Comparison of ENCODE assay signal across 14 cellular contexts in the genomic region with DNA sequence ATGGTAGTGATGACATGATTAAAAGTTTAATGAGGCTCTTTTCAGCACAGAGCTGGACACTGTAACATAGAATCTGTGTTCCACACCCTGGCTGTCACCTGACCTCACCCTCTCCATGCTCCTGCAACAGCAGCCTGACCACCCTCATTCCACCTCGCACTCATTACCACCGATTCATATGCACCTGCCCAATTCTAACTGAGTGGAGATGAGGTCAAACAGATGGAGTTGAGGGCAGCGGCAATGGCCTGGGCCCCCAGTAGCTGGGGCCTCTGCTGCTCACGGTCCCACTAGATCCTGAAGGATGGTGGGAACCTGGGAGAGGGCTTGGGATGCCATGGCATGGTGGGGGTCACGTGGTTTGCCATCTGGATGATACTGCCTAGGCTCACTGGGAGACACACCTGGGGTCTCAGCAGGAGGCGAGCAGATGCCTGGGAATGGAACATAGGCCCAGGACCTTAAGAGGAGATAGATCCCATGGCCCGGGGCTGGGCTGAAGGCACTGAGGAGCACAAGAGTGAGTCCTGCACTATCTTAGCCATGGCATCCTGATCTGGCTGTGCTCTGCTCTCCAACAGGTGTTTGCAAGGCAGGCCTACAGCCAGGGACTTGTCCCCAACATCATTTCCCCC. TPM values are rescaled to one million over a fixed set of nuclear protein-coding genes. Genes with fewer than 3 reads are reported as not detected.
A peak's percentile ranks its signal among the peaks of the same experiment; 100 is the strongest.
DNase-seq lines count a peak whose midpoint lies in the region; ATAC-seq, FAIRE-seq and TF ChIP-seq lines count a peak whose summit lies in the region.
"Had no signal": no experiment of that assay in that cellular context is flagged by ENCODE, and none has a peak within 500 bp of the region (broad histone marks: within the 10 kb centered on the region; RNA-seq: fewer than 3 reads in every experiment).

No MANE protein-coding gene starts in this region.

- POLR2A ChIA-PET in K562 (lab: Yijun Ruan, JAX), result no interaction called here

- no peak for DNase-seq in CD4-positive, CD25-positive, alpha-beta regulatory T cell
- DNase-seq in H9 (peak; percentile 27), K562 (ENCODE audit: extremely low read depth in 1 of 4, low spot score in 3 of 4) (no peak), natural killer cell (no peak), gastrocnemius medialis (no peak), AML-193 (lab: John Stamatoyannopoulos, UW) (no peak)
- DNase-seq: DMS 273 treated with DMSO at 0.1 percent for 48 hours; erythroblast; HCEC 1CT; NCI-H2029; stimulated activated CD4-positive, alpha-beta T cell treated with anti-CD3 and anti-CD28 coated beads, Interleukin-15, amount 100 ng/mL, for 24 hours had no signal

- H3K27ac ChIP-seq in CD4-positive, CD25-positive, alpha-beta regulatory T cell (ENCODE audit: insufficient read depth, low read length, poor library complexity, severe bottlenecking), result no peak overlapping the region
- H3K27ac ChIP-seq in H9 (ENCODE audit: insufficient read length, low read depth, low read length) (no peak overlapping the region), K562 (ENCODE audit: extremely low read depth, low read depth, low read length) (no peak overlapping the region), gastrocnemius medialis (no peak overlapping the region)

- intact Hi-C loops in K562 (cut with micrococcal nuclease) (no loop called here), natural killer cell (cut with micrococcal nuclease) (no loop called here), gastrocnemius medialis (cut with DNase I; ENCODE audit: low total_unique reads) (no loop called here)

- no peak overlapping the region for H2AK5ac ChIP-seq in H9 (ENCODE audit: insufficient read length, low read length)

- H3K36me3 ChIP-seq in CD4-positive, CD25-positive, alpha-beta regulatory T cell (ENCODE audit: control insufficient read depth, insufficient read depth, low read length), result no peaks in the 10 kb centered on the region
- H3K36me3 ChIP-seq in K562 (ENCODE audit: control insufficient read depth, insufficient read depth, low read length) (no peaks in the 10 kb centered on the region), gastrocnemius medialis (no peaks in the 10 kb centered on the region)

- H3K27ac Mint-ChIP-seq in CD4-positive, CD25-positive, alpha-beta regulatory T cell, result peak overlapping the region in 2 of 3 donors; percentile 45 to 62
- H3K27ac Mint-ChIP-seq in H9, result no peak overlapping the region
- no peak overlapping the region for H3K27ac Mint-ChIP-seq in natural killer cell
- H3K27ac Mint-ChIP-seq: T-helper 1 cell treated with Interleukin-12 subunit alpha and Interleukin-12 subunit beta and Interleukin-4 antibody, amounts not matched to agents 30 μg/mL and 1 μg/mL, for 36 hours had no signal

- peaks cover 0 to 1% (median 0%) of the 10 kb centered on the region in 7 donors for H3K9me3 Mint-ChIP-seq in CD4-positive, CD25-positive, alpha-beta regulatory T cell
- no peaks in the 10 kb centered on the region for H3K9me3 Mint-ChIP-seq in H9
- no peaks in the 10 kb centered on the region for H3K9me3 Mint-ChIP-seq in natural killer cell
- H3K9me3 Mint-ChIP-seq: T-helper 1 cell treated with Interleukin-12 subunit alpha and Interleukin-12 subunit beta and Interleukin-4 antibody, amounts not matched to agents 30 μg/mL and 1 μg/mL, for 36 hours had no signal

- no peak overlapping the region for H2BK120ac ChIP-seq in H9 (ENCODE audit: low read depth, low read length, poor library complexity, severe bottlenecking)

- no peak for ATAC-seq in CD4-positive, CD25-positive, alpha-beta regulatory T cell (ENCODE audit: low read depth in 2 of 2)
- ATAC-seq in K562 (no peak), natural killer cell (no peak), HG03139 (IDR thresholded peaks at IDR 0.05; ENCODE audit: unreplicated experiment) (no peak), gastrocnemius medialis (no peak), HG02610 (IDR thresholded peaks at IDR 0.05; ENCODE audit: unreplicated experiment) (no peak)

- no peak overlapping the region for H3K14ac ChIP-seq in H9 (ENCODE audit: insufficient read depth, low read length)

- H2AFZ ChIP-seq in H9 (ENCODE audit: low read length), result no peak overlapping the region
- no peak overlapping the region for H2AFZ ChIP-seq in K562 (ENCODE audit: low read depth, low read length)

- no peak for TF ChIP-seq CTCF in H9 (conservative IDR thresholded peaks at IDR 0.05)
- no peak for TF ChIP-seq CTCF in K562 (IDR thresholded peaks at IDR 0.05 in 2 of 3, conservative IDR thresholded peaks at IDR 0.05 in 1 of 3; ENCODE audit: insufficient read depth in 2 of 3, low read depth in 1 of 3, low read length in 3 of 3)
- no peak for TF ChIP-seq CTCF in natural killer cell (IDR thresholded peaks at IDR 0.05)
- TF ChIP-seq CTCF in gastrocnemius medialis (IDR thresholded peaks at IDR 0.05 in 4 of 5, conservative IDR thresholded peaks at IDR 0.05 in 1 of 5), result no peak

- TF ChIP-seq POLR2A in K562 (conservative IDR thresholded peaks at IDR 0.05) (no peak), gastrocnemius medialis (IDR thresholded peaks at IDR 0.05) (no peak)

- no peaks in the 10 kb centered on the region for H3K9me1 ChIP-seq in K562 (ENCODE audit: control insufficient read depth, insufficient read depth, low read length)

- no CpG with 5 or more reads among the region's 7 CpGs for WGBS in H9 (ENCODE audit: extremely low coverage, insufficient read length, low lambda C conversion rate)
- 9% methylated on average over 7 of the region's 7 CpGs for WGBS in K562 (ENCODE audit: insufficient coverage, low coverage, missing lambda C conversion rate)

- H3K27me3 ChIP-seq in CD4-positive, CD25-positive, alpha-beta regulatory T cell (ENCODE audit: control insufficient read depth, insufficient read depth, low read length), result peaks cover 24% of the 10 kb centered on the region
- peaks cover 21% of the 10 kb centered on the region; the same call in 1 of the 2 replicates for H3K27me3 ChIP-seq in H9 (ENCODE audit: insufficient read depth, low read length)
- H3K27me3 ChIP-seq in K562 (ENCODE audit: control insufficient read depth in 2 of 2, insufficient read depth in 2 of 2, low read length in 2 of 2), result peaks cover 27 to 65% of the 10 kb centered on the region in 2 experiments; a peak in 4 of 5 replicates
- peaks cover 19 to 25% (median 19%) of the 10 kb centered on the region in 3 donors for H3K27me3 ChIP-seq in gastrocnemius medialis

- no peak overlapping the region for H2BK15ac ChIP-seq in H9 (ENCODE audit: low read depth, low read length)

- no peak overlapping the region for H3T11ph ChIP-seq in H9 (ENCODE audit: low read length)

- peaks cover 12% of the 10 kb centered on the region for H3K23me2 ChIP-seq in H9 (ENCODE audit: insufficient read length, low read depth, low read length, poor library complexity, severe bottlenecking)

- H3K4me3 ChIP-seq in CD4-positive, CD25-positive, alpha-beta regulatory T cell (ENCODE audit: low read depth, low read length), result no peak overlapping the region
- no peak overlapping the region for H3K4me3 ChIP-seq in K562
- no peak overlapping the region for H3K4me3 ChIP-seq in gastrocnemius medialis

- in situ Hi-C loops in K562 (cut with MboI) (loop anchor here (5.0 kb wide), 1 partner anchor 194 kb away; no protein-coding TSS in a partner anchor), gastrocnemius medialis (cut with MboI; ENCODE audit: low sequenced_read_pairs in 4 of 4) (loop anchor here in 3 of 4 donors (10.0 kb wide), 1 partner anchor 123 kb away; no protein-coding TSS in a partner anchor)

- H4K8ac ChIP-seq in H9 (replicated peaks; ENCODE audit: insufficient read length, low read depth, low read length), result no peak overlapping the region

- CTCF ChIA-PET in K562 (lab: Yijun Ruan, JAX; ENCODE audit: low intra/inter-chr PET ratio), result interaction anchor here (0.6 kb wide), 1 partner anchor 169 kb away, joined by 3 read pairs; no protein-coding TSS in a partner anchor

- H3K56ac ChIP-seq in H9 (ENCODE audit: insufficient read length, low read depth, low read length), result no peak overlapping the region

- H3K79me2 ChIP-seq in H9 (ENCODE audit: insufficient read depth, low read length) (no peaks in the 10 kb centered on the region), K562 (ENCODE audit: control insufficient read depth, insufficient read depth, low read length) (no peaks in the 10 kb centered on the region)

- H3K9me3 ChIP-seq in CD4-positive, CD25-positive, alpha-beta regulatory T cell (ENCODE audit: control insufficient read depth in 2 of 2, low read length in 2 of 2), result no peaks in the 10 kb centered on the region
- H3K9me3 ChIP-seq in H9 (ENCODE audit: control insufficient read depth, low read depth, low read length), result no peaks in the 10 kb centered on the region
- H3K9me3 ChIP-seq in K562 (replicated peaks; ENCODE audit: control insufficient read depth, insufficient read depth, low read depth, low read length), result no peaks in the 10 kb centered on the region
- no peaks in the 10 kb centered on the region for H3K9me3 ChIP-seq in gastrocnemius medialis

- peaks cover 0 to 5% (median under 1%) of the 10 kb centered on the region in 4 donors for H3K4me1 Mint-ChIP-seq in CD4-positive, CD25-positive, alpha-beta regulatory T cell
- H3K4me1 Mint-ChIP-seq in H9, result peaks cover 10 to 11% of the 10 kb centered on the region in 2 experiments
- H3K4me1 Mint-ChIP-seq in natural killer cell, result peaks cover 0 to 5% of the 10 kb centered on the region in 2 donors

- H3K9ac ChIP-seq in H9 (ENCODE audit: extremely low read depth, insufficient read length, low read length) (no peak overlapping the region), K562 (ENCODE audit: insufficient read depth in 1 of 2, low read depth in 2 of 2, low read length in 2 of 2) (no peak overlapping the region; a peak in 1 of 4 replicates)

- H3K27me3 Mint-ChIP-seq in CD4-positive, CD25-positive, alpha-beta regulatory T cell, result peaks cover 17% of the 10 kb centered on the region
- peaks cover 8% of the 10 kb centered on the region for H3K27me3 Mint-ChIP-seq in H9 (ENCODE audit: low read depth)
- peaks cover 13 to 17% of the 10 kb centered on the region in 2 donors for H3K27me3 Mint-ChIP-seq in natural killer cell (ENCODE audit: low read depth in 2 of 2)

- TF ChIP-seq RAD21 in K562 (CRISPR knock-in tag; conservative IDR thresholded peaks at IDR 0.05 in 1 of 2, IDR thresholded peaks at IDR 0.05 in 1 of 2), result no peak

- no peak overlapping the region for H2BK12ac ChIP-seq in H9 (ENCODE audit: insufficient read length, low read depth, low read length)

- no peak overlapping the region for H2BK20ac ChIP-seq in H9 (ENCODE audit: low read depth, low read length, poor library complexity, severe bottlenecking)

- no peak overlapping the region for H3K18ac ChIP-seq in H9 (ENCODE audit: insufficient read length, low read depth, low read length)

- no peak for FAIRE-seq in K562 (lab: Jason Lieb, UNC)

- no peak overlapping the region for H3K23ac ChIP-seq in H9 (ENCODE audit: insufficient read length, low read depth, low read length)

- H3K4ac ChIP-seq in H9 (ENCODE audit: low read depth, low read length), result no peak overlapping the region

- TF ChIP-seq EP300 in K562 (IDR thresholded peaks at IDR 0.05; ENCODE audit: low read length), result no peak

- no peak overlapping the region for H4K5ac ChIP-seq in H9 (ENCODE audit: insufficient read length, low read depth, low read length)

- H3K36me3 Mint-ChIP-seq in CD4-positive, CD25-positive, alpha-beta regulatory T cell, result no peaks in the 10 kb centered on the region
- H3K36me3 Mint-ChIP-seq in H9 (ENCODE audit: insufficient read depth in 1 of 3, low read depth in 3 of 3) (no peaks in the 10 kb centered on the region; a peak in 1 of 7 replicates), natural killer cell (no peaks in the 10 kb centered on the region)

- no peak overlapping the region for H2BK5ac ChIP-seq in H9 (ENCODE audit: insufficient read length, low read length)

- H4K20me1 ChIP-seq in H9 (ENCODE audit: control insufficient read depth, insufficient read depth, insufficient read length), result no peaks in the 10 kb centered on the region
- H4K20me1 ChIP-seq in K562 (replicated peaks; ENCODE audit: control insufficient read depth, insufficient read depth, low read length), result peaks cover 9% of the 10 kb centered on the region; the same call in 1 of the 2 replicates

- peak overlapping the region in 2 of 4 donors; percentile 74 to 80 for H3K4me3 Mint-ChIP-seq in CD4-positive, CD25-positive, alpha-beta regulatory T cell
- H3K4me3 Mint-ChIP-seq in H9, result peak overlapping the region in 1 of 2 experiments; percentile 65; a peak in 3 of 5 replicates
- H3K4me3 Mint-ChIP-seq in natural killer cell, result peak overlapping the region; percentile 77

- no TSS peak for BruUV-seq in K562 (replicated peaks; lab: Mats Ljungman, UMichigan)

- no peaks in the 10 kb centered on the region for H3K79me1 ChIP-seq in H9 (ENCODE audit: insufficient read depth, low read depth, low read length, poor library complexity, severe bottlenecking)

- H3K4me2 ChIP-seq in H9 (ENCODE audit: insufficient read depth, insufficient read length, low read length) (peak overlapping the region; percentile 78), K562 (ENCODE audit: insufficient read depth, low read length) (no peak overlapping the region)

- no peak overlapping the region for H4K91ac ChIP-seq in H9 (ENCODE audit: insufficient read length, low read depth, low read length)

- peaks cover 17% of the 10 kb centered on the region for H3K4me1 ChIP-seq in CD4-positive, CD25-positive, alpha-beta regulatory T cell (ENCODE audit: control insufficient read depth, insufficient read depth, low read length, poor library complexity, severe bottlenecking)
- no peaks in the 10 kb centered on the region for H3K4me1 ChIP-seq in H9 (ENCODE audit: insufficient read depth, low read length)
- peaks cover 6 to 18% of the 10 kb centered on the region in 2 experiments for H3K4me1 ChIP-seq in K562 (replicated peaks in 1 of 2; ENCODE audit: control insufficient read depth in 2 of 2, insufficient read depth in 2 of 2, low read length in 2 of 2)
- peaks cover 6 to 10% of the 10 kb centered on the region in 2 donors for H3K4me1 ChIP-seq in gastrocnemius medialis

RNA-seq across cellular contexts. Expression of gene SCN5A, which starts 1.3 kb away (rescaled TPM):
- total RNA-seq in CD4-positive, CD25-positive, alpha-beta regulatory T cell, result not detected
- polyA plus RNA-seq in CD4-positive, CD25-positive, alpha-beta regulatory T cell, result not detected
- total RNA-seq in H9 (2021) (6.5 and 8.0 TPM in 2 replicates), K562 (2014; rRNA removed) (0.41 and 0.45 TPM in 2 replicates), K562 (2014; rRNA removed; fragmentation: Illumina TruSeq; extraction: Trizol) (not detected in 2 replicates), K562 (2015; rRNA removed; fragmentation: Illumina TruSeq; extraction: Trizol) (0.07 and 0.26 TPM in 2 replicates), K562 (2021) (0.22 and 0.27 TPM in 2 replicates), natural killer cell (under 1 TPM in 1 of 3 donors, not detected in 2; 0.50 TPM), gastrocnemius medialis (1 to 10 TPM in 2 of 4 donors, under 1 TPM in 1, not detected in 1; 0.05 to 4.3 (median 2.8) TPM)
- total RNA-seq in K562 (2011; cell fraction: chromatin; rRNA removed; ENCODE audit: low replicate concordance), result 0.44 and 1.00 TPM in 2 replicates
- total RNA-seq in K562 (2011; cell fraction: nucleolus; rRNA removed), result 0.66 and 0.67 TPM in 2 replicates
- total RNA-seq in K562 (2011; cell fraction: nucleoplasm; rRNA removed), result 0.08 and 0.66 TPM in 2 replicates
- polyA plus RNA-seq in K562 (2011; rRNA removed) (0.10 and 0.11 TPM in 2 replicates), K562 (2014; fragmentation: Illumina TruSeq; extraction: Trizol) (0.21 and 0.40 TPM in 2 replicates), K562 (2014; fragmentation: Nextera tagmentation; extraction: Ambion mirVana) (under 1 TPM in 1 of 2 experiments, not detected in 1; 0.15 TPM), K562 (2014; rRNA removed) (0.34 and 1.4 TPM in 2 replicates)
- 0.07 and 0.45 TPM in 2 replicates for polyA plus RNA-seq in K562 (2011; cell fraction: cytosol; rRNA removed)
- 0.01 and 0.16 TPM in 2 replicates for polyA plus RNA-seq in K562 (2011; cell fraction: nucleus; rRNA removed)
- polyA plus RNA-seq in K562 (2012), result 0.11 and 0.21 TPM in 2 replicates
- 0.49 TPM in 1 of 2 replicates, not detected in the other for polyA minus RNA-seq in K562 (2011; rRNA and poly(A)+ RNA removed)
- not detected in 2 replicates for polyA minus RNA-seq in K562 (2011; cell fraction: cytosol; rRNA and poly(A)+ RNA removed)
- polyA minus RNA-seq in K562 (2011; cell fraction: nucleus; rRNA and poly(A)+ RNA removed), result 0.22 and 0.67 TPM in 2 replicates

Comparison
In these comparisons a context has a peak if more than half of its experiments do, and no peak if none do; other contexts are left out.
1. H3K27ac Mint-ChIP-seq: peak in CD4-positive, CD25-positive, alpha-beta regulatory T cell (2 of 3); none in H9 (0 of 3) and natural killer cell (0 of 2).